Comparison of ENCODE assay signal across 21 cellular contexts in genomic region chr2:49903471-49903870, GRCh38.
DNase-seq lines count a peak whose midpoint lies in the region; ATAC-seq lines count a peak whose summit lies in the region.
"Had no signal": no experiment of that assay in that cellular context is flagged by ENCODE, and none has a peak within 500 bp of the region (broad histone marks: within the 10 kb centered on the region; RNA-seq: fewer than 3 reads in every experiment).

No MANE protein-coding gene starts in this region.

- no peak overlapping the region for H3K56ac ChIP-seq in mesendoderm (ENCODE audit: low read length)

- H3K23ac ChIP-seq in mesendoderm (ENCODE audit: low read length) = no peak overlapping the region

- H3K18ac ChIP-seq in mesendoderm (ENCODE audit: low read length) = no peak overlapping the region

- no peaks in the 10 kb centered on the region for H3K4me1 ChIP-seq in mesendoderm (ENCODE audit: control insufficient read depth, low read depth, low read length)
- no peaks in the 10 kb centered on the region for H3K4me1 ChIP-seq in naive thymus-derived CD4-positive, alpha-beta T cell (ENCODE audit: control insufficient read depth in 2 of 2, insufficient read depth in 2 of 2, low read length in 2 of 2)
- H3K4me1 ChIP-seq: A549; BE2C; BLaER1 treated with 17β-estradiol and CSF1 and Interleukin-3, amounts not matched to agents 10 nM and 100 nM had no signal

- H3K27me3 ChIP-seq in mesendoderm (ENCODE audit: insufficient read depth, low read length, poor library complexity) = no peaks in the 10 kb centered on the region
- no peaks in the 10 kb centered on the region for H3K27me3 ChIP-seq in naive thymus-derived CD4-positive, alpha-beta T cell (ENCODE audit: control insufficient read depth in 2 of 2, insufficient read depth in 2 of 2, low read length in 2 of 2)
- H3K27me3 ChIP-seq: BE2C; BLaER1 treated with 17β-estradiol and CSF1 and Interleukin-3, amounts not matched to agents 10 nM and 100 nM had no signal

- no peaks in the 10 kb centered on the region for H3K79me1 ChIP-seq in mesendoderm (ENCODE audit: low read length)

- H3K9ac ChIP-seq in SK-N-MC (ENCODE audit: insufficient read length) = no peak overlapping the region
- H3K9ac ChIP-seq in mesendoderm (ENCODE audit: low read length) = no peak overlapping the region
- H3K9ac ChIP-seq: BLaER1 treated with 17β-estradiol and CSF1 and Interleukin-3, amounts not matched to agents 10 nM and 100 nM had no signal

- no peaks in the 10 kb centered on the region for H3K79me2 ChIP-seq in mesendoderm (ENCODE audit: control insufficient read depth, insufficient read depth, low read length)

- H4K5ac ChIP-seq in mesendoderm (ENCODE audit: low read length) = no peak overlapping the region

- H3K36me3 ChIP-seq in SK-N-MC (ENCODE audit: insufficient read depth, low read length) = no peaks in the 10 kb centered on the region
- no peaks in the 10 kb centered on the region for H3K36me3 ChIP-seq in mesendoderm (ENCODE audit: control insufficient read depth, insufficient read depth, low read length)
- no peaks in the 10 kb centered on the region for H3K36me3 ChIP-seq in naive thymus-derived CD4-positive, alpha-beta T cell (ENCODE audit: control insufficient read depth in 2 of 3, insufficient read depth in 3 of 3, low read length in 3 of 3)
- H3K36me3 ChIP-seq: BE2C; BLaER1 treated with 17β-estradiol and CSF1 and Interleukin-3, amounts not matched to agents 10 nM and 100 nM had no signal

- intact Hi-C loops in Right ventricle myocardium inferior (cut with DNase I) = no loop called here
- intact Hi-C loops in naive thymus-derived CD4-positive, alpha-beta T cell (cut with micrococcal nuclease) = no loop called here

- POLR2A ChIA-PET in naive thymus-derived CD4-positive, alpha-beta T cell (lab: Charles Lee) = no interaction called here

- peaks cover 0 to 4% (median 0%) of the 10 kb centered on the region in 11 donors for H3K9me3 Mint-ChIP-seq in naive thymus-derived CD4-positive, alpha-beta T cell

- H3K9me3 ChIP-seq in SK-N-MC (ENCODE audit: low read depth, low read length) = no peaks in the 10 kb centered on the region
- H3K9me3 ChIP-seq in naive thymus-derived CD4-positive, alpha-beta T cell (ENCODE audit: control insufficient read depth in 2 of 3, low read length in 3 of 3) = no peaks in the 10 kb centered on the region
- H3K9me3 ChIP-seq: A549; BE2C; BLaER1 treated with 17β-estradiol and CSF1 and Interleukin-3, amounts not matched to agents 10 nM and 100 nM had no signal

- H3K4me2 ChIP-seq in mesendoderm (ENCODE audit: low read length) = no peak overlapping the region
- H3K4me2 ChIP-seq: A549; BLaER1 treated with 17β-estradiol and CSF1 and Interleukin-3, amounts not matched to agents 10 nM and 100 nM had no signal

- H4K8ac ChIP-seq in mesendoderm (ENCODE audit: low read depth, low read length) = no peak overlapping the region

- no peaks in the 10 kb centered on the region for H3K36me3 Mint-ChIP-seq in naive thymus-derived CD4-positive, alpha-beta T cell
- H3K36me3 Mint-ChIP-seq: CD4-positive, alpha-beta memory T cell had no signal

- CTCF ChIA-PET in naive thymus-derived CD4-positive, alpha-beta T cell (lab: Charles Lee) = no interaction called here

- H3K27ac ChIP-seq in SK-N-MC (peak overlapping the region; percentile 98), mesendoderm (ENCODE audit: low read depth, low read length) (no peak overlapping the region)
- no peak overlapping the region for H3K27ac ChIP-seq in naive thymus-derived CD4-positive, alpha-beta T cell (ENCODE audit: low read depth, low read length)
- H3K27ac ChIP-seq: A549; BLaER1 treated with 17β-estradiol and CSF1 and Interleukin-3, amounts not matched to agents 10 nM and 100 nM had no signal

- ATAC-seq in HG02938 (IDR thresholded peaks at IDR 0.05; ENCODE audit: unreplicated experiment) (no peak), Right ventricle myocardium inferior (no peak)
- ATAC-seq in naive thymus-derived CD4-positive, alpha-beta T cell = no peak
- ATAC-seq: A549 had no signal

- H3K4me3 ChIP-seq in SK-N-MC (peak overlapping the region; percentile 38; the same call in 1 of the 2 replicates), mesendoderm (ENCODE audit: low read length) (no peak overlapping the region)
- no peak overlapping the region for H3K4me3 ChIP-seq in naive thymus-derived CD4-positive, alpha-beta T cell (ENCODE audit: low read length)
- H3K4me3 ChIP-seq: A549; BLaER1 treated with 17β-estradiol and CSF1 and Interleukin-3, amounts not matched to agents 10 nM and 100 nM had no signal

- H3K27me3 Mint-ChIP-seq in naive thymus-derived CD4-positive, alpha-beta T cell = peaks cover 0 to 4% (median 0%) of the 10 kb centered on the region in 5 donors
- H3K27me3 Mint-ChIP-seq: CD4-positive, alpha-beta memory T cell had no signal

- H3K27ac Mint-ChIP-seq in naive thymus-derived CD4-positive, alpha-beta T cell = no peak overlapping the region
- H3K27ac Mint-ChIP-seq: CD4-positive, alpha-beta memory T cell had no signal

- no peaks in the 10 kb centered on the region for H3K4me1 Mint-ChIP-seq in naive thymus-derived CD4-positive, alpha-beta T cell
- H3K4me1 Mint-ChIP-seq: CD4-positive, alpha-beta memory T cell had no signal

- WGBS in mesendoderm (ENCODE audit: extremely low coverage, insufficient coverage, low lambda C conversion rate) = no CpG with 5 or more reads among the region's 1 CpG

- no peak overlapping the region for H3K4ac ChIP-seq in mesendoderm (ENCODE audit: low read depth, low read length)

- no peak overlapping the region for H2BK15ac ChIP-seq in mesendoderm (replicated peaks; ENCODE audit: low read depth)

- H3K4me3 Mint-ChIP-seq in naive thymus-derived CD4-positive, alpha-beta T cell = no peak overlapping the region
- H3K4me3 Mint-ChIP-seq: CD4-positive, alpha-beta memory T cell had no signal

- no peak overlapping the region for H2AK5ac ChIP-seq in mesendoderm (ENCODE audit: low read length)

- H2BK5ac ChIP-seq in mesendoderm (ENCODE audit: low read length) = no peak overlapping the region

- DNase-seq in NCI-H82 (lab: John Stamatoyannopoulos, UW) = peak; percentile 29
- no peak for DNase-seq in NCI-H82 treated with DMSO at 0.1 percent for 48 hours (lab: John Stamatoyannopoulos, UW; ENCODE audit: unreplicated experiment)
- peak; percentile 65 for DNase-seq in SK-N-MC (ENCODE audit: low read depth, low spot score)
- peak; percentile 60 for DNase-seq in mesendoderm
- DNase-seq in Right ventricle myocardium inferior (ENCODE audit: missing footprints) = no peak
- no peak for DNase-seq in naive thymus-derived CD4-positive, alpha-beta T cell
- DNase-seq: 8988T; ACHN; AML-193; BE2C; Calu3; CD4-positive, alpha-beta memory T cell; COR-L47; DMS153; GF-D8; GOT3; H7; HCEC 1CT had no signal

- H2BK120ac ChIP-seq in mesendoderm (ENCODE audit: low read depth, low read length) = no peak overlapping the region

Comparison
In these comparisons a context has a peak if more than half of its experiments do, and no peak if none do; other contexts are left out.
1. DNase-seq: peak in NCI-H82 (single experiment), SK-N-MC (single experiment) and mesendoderm (single experiment); none in NCI-H82 treated with DMSO at 0.1 percent for 48 hours (single experiment), Right ventricle myocardium inferior (single experiment) and naive thymus-derived CD4-positive, alpha-beta T cell (0 of 9).